ENCODE assay signal across 8 cellular contexts in the genomic region with DNA sequence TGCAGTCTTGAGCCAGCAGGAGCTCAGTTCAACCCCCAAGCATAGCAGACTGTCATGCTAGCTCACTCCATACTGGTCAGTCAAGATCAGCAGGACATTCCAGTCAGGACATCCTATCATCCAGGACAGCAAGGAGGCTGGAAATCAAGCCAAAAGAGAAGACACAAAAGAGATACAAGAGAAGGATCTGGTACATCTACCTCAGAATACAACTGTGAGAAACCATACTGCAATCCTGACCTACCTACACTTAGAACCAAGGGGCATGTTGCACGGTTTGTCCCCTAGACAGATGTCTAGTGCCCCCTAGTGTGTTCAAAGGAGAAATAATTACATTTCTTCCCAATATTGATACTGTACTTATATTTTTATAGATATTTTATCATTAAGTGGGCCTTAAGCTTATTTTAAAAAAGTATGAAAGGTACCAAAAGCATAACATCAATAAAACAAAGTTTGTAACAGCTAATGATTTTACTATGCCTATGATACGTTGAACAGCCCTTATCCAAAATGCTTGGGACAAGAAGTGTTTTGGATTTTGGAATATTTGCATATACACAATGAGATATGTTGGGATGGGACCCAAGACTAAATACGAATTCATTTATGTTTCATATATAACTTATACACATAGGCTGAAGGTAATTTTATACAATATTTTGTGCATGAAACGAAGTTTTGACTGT. TPM values are rescaled to one million over a fixed set of nuclear protein-coding genes. Genes with fewer than 3 reads are reported as not detected.
DNase-seq lines count a peak whose midpoint lies in the region; ATAC-seq and TF ChIP-seq lines count a peak whose summit lies in the region.

No MANE protein-coding gene starts in this region.

- H3K36me3 Mint-ChIP-seq in T-helper 2 cell treated with Interferon-gamma antibody and Interleukin-4, amounts not matched to agents 5 μg/mL and 100 μg/mL, for 36 hours (ENCODE audit: low read depth): peaks cover 12% of the 10 kb centered on the region

- ATAC-seq in lower lobe of right lung (peak; percentile 59 to 64), HG02870 (IDR thresholded peaks at IDR 0.05; ENCODE audit: unreplicated experiment) (no peak), sciatic nerve (no peak)

- no peaks in the 10 kb centered on the region for H3K9me3 Mint-ChIP-seq in T-helper 2 cell treated with Interferon-gamma antibody and Interleukin-4, amounts not matched to agents 5 μg/mL and 100 μg/mL, for 36 hours

- H3K27me3 ChIP-seq in breast epithelium (no peaks in the 10 kb centered on the region), lower lobe of right lung (ENCODE audit: low read depth) (no peaks in the 10 kb centered on the region)

- in situ Hi-C loops in GM13977 (cut with MboI; ENCODE audit: low pct_unique_long_range_greater_than_20kb, low sequenced_read_pairs, unreplicated experiment): loop anchor here (25.0 kb wide), 1 partner anchor 525 kb away; no protein-coding TSS in a partner anchor

- no peaks in the 10 kb centered on the region for H3K4me1 ChIP-seq in breast epithelium
- no peaks in the 10 kb centered on the region for H3K4me1 ChIP-seq in lower lobe of right lung

- H3K27me3 Mint-ChIP-seq in T-helper 2 cell treated with Interferon-gamma antibody and Interleukin-4, amounts not matched to agents 5 μg/mL and 100 μg/mL, for 36 hours (ENCODE audit: low read depth): peaks cover 2% of the 10 kb centered on the region

- H3K27ac ChIP-seq in breast epithelium: no peak overlapping the region
- no peak overlapping the region for H3K27ac ChIP-seq in lower lobe of right lung

- peaks cover 23% of the 10 kb centered on the region for H3K4me1 Mint-ChIP-seq in T-helper 2 cell treated with Interferon-gamma antibody and Interleukin-4, amounts not matched to agents 5 μg/mL and 100 μg/mL, for 36 hours (ENCODE audit: low read depth)

- no peak overlapping the region for H3K4me3 Mint-ChIP-seq in T-helper 2 cell treated with Interferon-gamma antibody and Interleukin-4, amounts not matched to agents 5 μg/mL and 100 μg/mL, for 36 hours

- no peak overlapping the region for H3K27ac Mint-ChIP-seq in T-helper 2 cell treated with Interferon-gamma antibody and Interleukin-4, amounts not matched to agents 5 μg/mL and 100 μg/mL, for 36 hours

- TF ChIP-seq CTCF in GM13977 (IDR thresholded peaks at IDR 0.05; ENCODE audit: extremely low read depth, insufficient read depth, missing control alignments) (peak; percentile 62), breast epithelium (IDR thresholded peaks at IDR 0.05) (peak in 2 of 3 donors; percentile 29 to 52), lower lobe of right lung (IDR thresholded peaks at IDR 0.05) (peak; percentile 60)

- H3K9me3 ChIP-seq in breast epithelium (no peaks in the 10 kb centered on the region), lower lobe of right lung (no peaks in the 10 kb centered on the region)

- peak; percentile 51 to 64 for DNase-seq in AML-193 (lab: John Stamatoyannopoulos, UW)
- no peak for DNase-seq in GM13977 (ENCODE audit: low spot score)
- peak; percentile 2 for DNase-seq in NCI-H345 (lab: John Stamatoyannopoulos, UW)
- DNase-seq in breast epithelium (ENCODE audit: low spot score in 2 of 2): no peak
- DNase-seq in lower lobe of right lung: no peak
- DNase-seq in sciatic nerve (ENCODE audit: low spot score): no peak
- no peak for DNase-seq in T-helper 2 cell treated with Interferon-gamma antibody and Interleukin-4, amounts not matched to agents 5 μg/mL and 100 μg/mL, for 36 hours (ENCODE audit: low spot score)

- no peak for TF ChIP-seq POLR2A in breast epithelium (IDR thresholded peaks at IDR 0.05)

- no peak overlapping the region for H3K4me3 ChIP-seq in breast epithelium
- H3K4me3 ChIP-seq in lower lobe of right lung: no peak overlapping the region

- no peaks in the 10 kb centered on the region for H3K36me3 ChIP-seq in breast epithelium
- H3K36me3 ChIP-seq in lower lobe of right lung: peaks cover 27% of the 10 kb centered on the region

- intact Hi-C loops in breast epithelium (cut with DNase I; ENCODE audit: low total_unique reads) (no loop called here), lower lobe of right lung (cut with DNase I) (no loop called here), sciatic nerve (cut with DNase I) (no loop called here)

RNA-seq across cellular contexts. Expression of a gene that starts 26.7 kb away (rescaled TPM):
- total RNA-seq in breast epithelium (10 to 100 TPM; 19.5 to 27.8 (median 21.6) TPM), lower lobe of right lung (23.5 TPM), sciatic nerve (33.5 TPM)

Comparison
In these comparisons a context has a peak if more than half of its experiments do, and no peak if none do; other contexts are left out.
1. DNase-seq: peak in AML-193 (2 of 2) and NCI-H345 (single experiment); none in GM13977 (single experiment), breast epithelium (0 of 2), lower lobe of right lung (single experiment), sciatic nerve (single experiment) and T-helper 2 cell treated with Interferon-gamma antibody and Interleukin-4, amounts not matched to agents 5 μg/mL and 100 μg/mL, for 36 hours (single experiment).
2. ATAC-seq: peak in lower lobe of right lung (2 of 2); none in HG02870 (single experiment) and sciatic nerve (single experiment).
3. Peak in every context shown above with its lines, with median percentiles within 50 percentile points of each other: CTCF ChIP-seq.